Comparison of ENCODE assay signal across 1 cellular context in the genomic region with DNA sequence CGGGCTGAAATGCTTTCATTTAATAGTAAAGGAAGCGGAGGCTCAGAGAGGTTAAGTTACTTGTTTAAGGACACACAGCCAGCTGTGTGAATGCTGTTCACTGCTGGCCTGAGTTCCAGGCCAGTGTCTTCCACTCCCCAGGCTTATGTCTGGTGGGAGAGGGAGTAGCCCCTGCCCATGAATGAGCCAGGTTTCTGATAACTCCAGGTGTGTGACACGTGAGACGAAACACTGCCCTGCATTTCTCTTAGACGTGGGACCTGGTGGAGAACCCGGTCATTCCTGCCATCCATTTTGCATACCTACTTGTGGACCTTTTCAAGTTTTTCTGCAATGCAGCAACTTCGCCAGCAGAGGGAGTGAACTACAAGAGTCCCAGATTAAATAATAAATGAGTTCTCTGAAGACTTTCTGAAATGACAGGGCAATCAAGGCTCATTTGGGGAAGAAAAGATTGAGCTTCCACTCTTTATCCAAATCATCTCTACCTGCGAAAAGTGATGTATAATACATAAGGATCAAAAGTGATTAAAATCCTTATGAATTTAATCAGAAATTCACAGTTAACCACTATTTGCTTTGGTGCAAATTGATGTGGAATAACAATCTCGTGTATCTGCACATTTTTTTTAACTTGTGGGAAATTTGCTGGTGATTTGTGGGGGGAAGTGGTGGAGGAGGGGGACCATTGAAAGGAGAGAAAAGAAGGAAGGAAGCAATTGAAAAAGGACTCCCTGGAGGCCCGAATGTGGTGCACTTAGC.
TF ChIP-seq lines count a peak whose summit lies in the region.

No MANE protein-coding gene starts in this region.

TF ChIP-seq in GM23338, 12 proteins besides CTCF, POLR2A, EP300 and RAD21 (continued from another document):
- TF ChIP-seq, protein P1, sequence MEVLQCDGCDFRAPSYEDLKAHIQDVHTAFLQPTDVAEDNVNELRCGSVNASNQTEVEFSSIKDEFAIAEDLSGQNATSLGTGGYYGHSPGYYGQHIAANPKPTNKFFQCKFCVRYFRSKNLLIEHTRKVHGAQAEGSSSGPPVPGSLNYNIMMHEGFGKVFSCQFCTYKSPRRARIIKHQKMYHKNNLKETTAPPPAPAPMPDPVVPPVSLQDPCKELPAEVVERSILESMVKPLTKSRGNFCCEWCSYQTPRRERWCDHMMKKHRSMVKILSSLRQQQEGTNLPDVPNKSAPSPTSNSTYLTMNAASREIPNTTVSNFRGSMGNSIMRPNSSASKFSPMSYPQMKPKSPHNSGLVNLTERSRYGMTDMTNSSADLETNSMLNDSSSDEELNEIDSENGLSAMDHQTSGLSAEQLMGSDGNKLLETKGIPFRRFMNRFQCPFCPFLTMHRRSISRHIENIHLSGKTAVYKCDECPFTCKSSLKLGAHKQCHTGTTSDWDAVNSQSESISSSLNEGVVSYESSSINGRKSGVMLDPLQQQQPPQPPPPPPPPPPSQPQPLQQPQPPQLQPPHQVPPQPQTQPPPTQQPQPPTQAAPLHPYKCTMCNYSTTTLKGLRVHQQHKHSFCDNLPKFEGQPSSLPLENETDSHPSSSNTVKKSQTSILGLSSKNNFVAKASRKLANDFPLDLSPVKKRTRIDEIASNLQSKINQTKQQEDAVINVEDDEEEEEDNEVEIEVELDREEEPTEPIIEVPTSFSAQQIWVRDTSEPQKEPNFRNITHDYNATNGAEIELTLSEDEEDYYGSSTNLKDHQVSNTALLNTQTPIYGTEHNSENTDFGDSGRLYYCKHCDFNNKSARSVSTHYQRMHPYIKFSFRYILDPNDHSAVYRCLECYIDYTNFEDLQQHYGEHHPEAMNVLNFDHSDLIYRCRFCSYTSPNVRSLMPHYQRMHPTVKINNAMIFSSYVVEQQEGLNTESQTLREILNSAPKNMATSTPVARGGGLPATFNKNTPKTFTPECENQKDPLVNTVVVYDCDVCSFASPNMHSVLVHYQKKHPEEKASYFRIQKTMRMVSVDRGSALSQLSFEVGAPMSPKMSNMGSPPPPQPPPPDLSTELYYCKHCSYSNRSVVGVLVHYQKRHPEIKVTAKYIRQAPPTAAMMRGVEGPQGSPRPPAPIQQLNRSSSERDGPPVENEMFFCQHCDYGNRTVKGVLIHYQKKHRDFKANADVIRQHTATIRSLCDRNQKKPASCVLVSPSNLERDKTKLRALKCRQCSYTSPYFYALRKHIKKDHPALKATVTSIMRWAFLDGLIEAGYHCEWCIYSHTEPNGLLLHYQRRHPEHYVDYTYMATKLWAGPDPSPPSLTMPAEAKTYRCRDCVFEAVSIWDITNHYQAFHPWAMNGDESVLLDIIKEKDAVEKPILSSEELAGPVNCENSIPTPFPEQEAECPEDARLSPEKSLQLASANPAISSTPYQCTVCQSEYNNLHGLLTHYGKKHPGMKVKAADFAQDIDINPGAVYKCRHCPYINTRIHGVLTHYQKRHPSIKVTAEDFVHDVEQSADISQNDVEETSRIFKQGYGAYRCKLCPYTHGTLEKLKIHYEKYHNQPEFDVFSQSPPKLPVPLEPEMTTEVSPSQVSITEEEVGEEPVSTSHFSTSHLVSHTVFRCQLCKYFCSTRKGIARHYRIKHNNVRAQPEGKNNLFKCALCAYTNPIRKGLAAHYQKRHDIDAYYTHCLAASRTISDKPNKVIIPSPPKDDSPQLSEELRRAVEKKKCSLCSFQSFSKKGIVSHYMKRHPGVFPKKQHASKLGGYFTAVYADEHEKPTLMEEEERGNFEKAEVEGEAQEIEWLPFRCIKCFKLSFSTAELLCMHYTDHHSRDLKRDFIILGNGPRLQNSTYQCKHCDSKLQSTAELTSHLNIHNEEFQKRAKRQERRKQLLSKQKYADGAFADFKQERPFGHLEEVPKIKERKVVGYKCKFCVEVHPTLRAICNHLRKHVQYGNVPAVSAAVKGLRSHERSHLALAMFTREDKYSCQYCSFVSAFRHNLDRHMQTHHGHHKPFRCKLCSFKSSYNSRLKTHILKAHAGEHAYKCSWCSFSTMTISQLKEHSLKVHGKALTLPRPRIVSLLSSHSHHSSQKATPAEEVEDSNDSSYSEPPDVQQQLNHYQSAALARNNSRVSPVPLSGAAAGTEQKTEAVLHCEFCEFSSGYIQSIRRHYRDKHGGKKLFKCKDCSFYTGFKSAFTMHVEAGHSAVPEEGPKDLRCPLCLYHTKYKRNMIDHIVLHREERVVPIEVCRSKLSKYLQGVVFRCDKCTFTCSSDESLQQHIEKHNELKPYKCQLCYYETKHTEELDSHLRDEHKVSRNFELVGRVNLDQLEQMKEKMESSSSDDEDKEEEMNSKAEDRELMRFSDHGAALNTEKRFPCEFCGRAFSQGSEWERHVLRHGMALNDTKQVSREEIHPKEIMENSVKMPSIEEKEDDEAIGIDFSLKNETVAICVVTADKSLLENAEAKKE (CRISPR knock-in tag; IDR thresholded peaks at IDR 0.05) = no peak
- TF ChIP-seq CREB1 (CRISPR knock-in tag; IDR thresholded peaks at IDR 0.05; ENCODE audit: low read depth) (no peak), STAT1 (IDR thresholded peaks at IDR 0.05; ENCODE audit: unreplicated experiment) (no peak), NANOG (IDR thresholded peaks at IDR 0.05; ENCODE audit: borderline replicate concordance) (no peak), POLR2AphosphoS5 (IDR thresholded peaks at IDR 0.05; ENCODE audit: low read depth) (no peak), REST (IDR thresholded peaks at IDR 0.05; ENCODE audit: unreplicated experiment) (no peak), EZH2phosphoT487 (IDR thresholded peaks at IDR 0.05; ENCODE audit: unreplicated experiment) (no peak), ZNF114 (CRISPR knock-in tag; IDR thresholded peaks at IDR 0.05) (no peak), JUNB (IDR thresholded peaks at IDR 0.05; ENCODE audit: unreplicated experiment) (no peak)
- TF ChIP-seq, protein P2, sequence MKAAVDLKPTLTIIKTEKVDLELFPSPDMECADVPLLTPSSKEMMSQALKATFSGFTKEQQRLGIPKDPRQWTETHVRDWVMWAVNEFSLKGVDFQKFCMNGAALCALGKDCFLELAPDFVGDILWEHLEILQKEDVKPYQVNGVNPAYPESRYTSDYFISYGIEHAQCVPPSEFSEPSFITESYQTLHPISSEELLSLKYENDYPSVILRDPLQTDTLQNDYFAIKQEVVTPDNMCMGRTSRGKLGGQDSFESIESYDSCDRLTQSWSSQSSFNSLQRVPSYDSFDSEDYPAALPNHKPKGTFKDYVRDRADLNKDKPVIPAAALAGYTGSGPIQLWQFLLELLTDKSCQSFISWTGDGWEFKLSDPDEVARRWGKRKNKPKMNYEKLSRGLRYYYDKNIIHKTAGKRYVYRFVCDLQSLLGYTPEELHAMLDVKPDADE (IDR thresholded peaks at IDR 0.05) = no peak
